22 cellular contexts compared by ENCODE assay signal in the genomic region with DNA sequence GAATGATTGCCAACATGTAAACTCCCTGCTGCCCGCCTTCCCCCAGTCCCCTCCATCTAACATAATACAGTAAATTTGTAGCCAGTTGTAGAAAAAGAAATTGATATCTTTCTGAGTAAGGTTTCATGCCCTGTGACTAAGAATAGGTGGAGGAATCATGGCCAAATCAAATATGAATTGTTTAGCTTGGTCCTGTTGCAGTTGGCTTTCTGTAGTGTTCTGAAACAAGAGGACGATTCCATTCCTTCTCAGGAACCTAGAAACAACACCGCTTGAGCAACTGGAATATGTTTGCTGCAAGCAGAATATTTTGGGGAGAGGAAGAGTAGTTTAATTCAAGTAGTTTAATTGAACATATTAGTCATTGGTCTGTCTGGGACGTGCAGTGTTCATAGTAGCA. TPM values are rescaled to one million over a fixed set of nuclear protein-coding genes. Genes with fewer than 3 reads are reported as not detected.
"Had no signal": no experiment of that assay in that cellular context is flagged by ENCODE, and none has a peak within 500 bp of the region (broad histone marks: within the 10 kb centered on the region; RNA-seq: fewer than 3 reads in every experiment).

No MANE protein-coding gene starts in this region.

- ATAC-seq: activated CD8-positive, alpha-beta T cell treated with anti-CD3 and anti-CD28 coated beads for 36 hours; mucosa of descending colon; stimulated activated naive CD8-positive, alpha-beta T cell treated with anti-CD3 and anti-CD28 coated beads, Interleukin-15, amount 100 ng/mL, for 72 hours; T-cell had no signal

- H3K4me1 Mint-ChIP-seq: activated B cell treated with CpG ODN at 0.5 μM for 24 hours, endodermal cell, memory B cell had no signal

- H3K27ac Mint-ChIP-seq: activated B cell treated with CpG ODN at 0.5 μM for 24 hours; activated CD8-positive, alpha-beta T cell treated with anti-CD3 and anti-CD28 coated beads for 36 hours; activated naive CD4-positive, alpha-beta T cell treated with anti-CD3 and anti-CD28 coated beads, Interleukin-2, amount 10 ng/mL, durations not matched to agents 7 days and 5 days; activated T-helper 2 cell treated with anti-CD3 and anti-CD28 coated beads, Interferon-gamma antibody, Interleukin-2, Interleukin-4, amounts not matched to agents 10 μg/mL and 5 μg/mL and 100 μg/mL, durations not matched to agents 14 hours and 24 hours and 36 hours; endodermal cell; memory B cell; naive B cell had no signal

- H3K4me3 ChIP-seq: ascending aorta, dorsolateral prefrontal cortex, mucosa of descending colon, skin epidermis had no signal

- H3K4me3 Mint-ChIP-seq: activated B cell treated with CpG ODN at 0.5 μM for 24 hours; activated CD8-positive, alpha-beta T cell treated with anti-CD3 and anti-CD28 coated beads for 36 hours; activated naive CD4-positive, alpha-beta T cell treated with anti-CD3 and anti-CD28 coated beads, Interleukin-2, amount 10 ng/mL, durations not matched to agents 7 days and 5 days; endodermal cell; memory B cell; naive B cell; neural crest cell; stimulated activated naive CD8-positive, alpha-beta T cell treated with anti-CD3 and anti-CD28 coated beads, Interleukin-15, amount 100 ng/mL, for 72 hours; T-cell had no signal

- DNase-seq: activated B cell treated with CpG ODN at 0.5 μM for 24 hours; activated CD4-positive, alpha-beta T cell treated with anti-CD3 and anti-CD28 coated beads for 48 hours; activated CD8-positive, alpha-beta T cell treated with anti-CD3 and anti-CD28 coated beads for 36 hours; activated naive CD4-positive, alpha-beta T cell treated with anti-CD3 and anti-CD28 coated beads, Interleukin-2, amount 10 ng/mL, durations not matched to agents 7 days and 5 days; activated T-cell treated with anti-CD3 and anti-CD28 coated beads, Interleukin-2, amount 50 U/mL, for 1 hour; dorsolateral prefrontal cortex; endodermal cell; mucosa of descending colon; naive B cell; stimulated activated CD4-positive, alpha-beta T cell treated with anti-CD3 and anti-CD28 coated beads, Interleukin-15, amount 100 ng/mL, for 24 hours; stimulated activated CD4-positive, alpha-beta T cell treated with anti-CD3 and anti-CD28 coated beads, Interleukin-2, amount 100 ng/mL, for 48 hours; stimulated activated naive CD8-positive, alpha-beta T cell treated with anti-CD3 and anti-CD28 coated beads, Interleukin-15, amount 100 ng/mL, for 72 hours; T-cell; trophoblast cell had no signal

- H3K9me3 Mint-ChIP-seq: activated B cell treated with CpG ODN at 0.5 μM for 24 hours; activated CD8-positive, alpha-beta T cell treated with anti-CD3 and anti-CD28 coated beads for 36 hours; activated naive CD4-positive, alpha-beta T cell treated with anti-CD3 and anti-CD28 coated beads, Interleukin-2, amount 10 ng/mL, durations not matched to agents 7 days and 5 days; activated T-helper 2 cell treated with anti-CD3 and anti-CD28 coated beads, Interferon-gamma antibody, Interleukin-2, Interleukin-4, amounts not matched to agents 10 μg/mL and 5 μg/mL and 100 μg/mL, durations not matched to agents 14 hours and 24 hours and 36 hours; endodermal cell; memory B cell; naive B cell; neural crest cell; stimulated activated naive CD8-positive, alpha-beta T cell treated with anti-CD3 and anti-CD28 coated beads, Interleukin-15, amount 100 ng/mL, for 72 hours; T-cell had no signal

- H3K27me3 Mint-ChIP-seq: activated B cell treated with CpG ODN at 0.5 μM for 24 hours; activated CD8-positive, alpha-beta T cell treated with anti-CD3 and anti-CD28 coated beads for 36 hours; activated naive CD4-positive, alpha-beta T cell treated with anti-CD3 and anti-CD28 coated beads, Interleukin-2, amount 10 ng/mL, durations not matched to agents 7 days and 5 days; memory B cell; naive B cell; stimulated activated naive CD8-positive, alpha-beta T cell treated with anti-CD3 and anti-CD28 coated beads, Interleukin-15, amount 100 ng/mL, for 72 hours; T-cell had no signal

RNA-seq across cellular contexts. Expression of a gene that starts 7.0 kb away (rescaled TPM):
- total RNA-seq: activated B cell treated with CpG ODN at 0.5 μM for 24 hours; activated CD8-positive, alpha-beta T cell treated with anti-CD3 and anti-CD28 coated beads for 36 hours; activated T-helper 2 cell treated with anti-CD3 and anti-CD28 coated beads, Interferon-gamma antibody, Interleukin-2, Interleukin-4, amounts not matched to agents 10 μg/mL and 5 μg/mL and 100 μg/mL, durations not matched to agents 14 hours and 24 hours and 36 hours; ascending aorta; glomerular endothelial cell; mucosa of descending colon; omental fat pad; posterior vena cava; T-cell had no signal

RNA-seq across cellular contexts. Expression of a gene that starts 48.1 kb away (rescaled TPM):
- total RNA-seq: ascending aorta, posterior vena cava had no signal
